In genomic region chr2:75276093-75277055, GRCh38 we compare ENCODE assay signal across 14 cellular contexts.
DNase-seq lines count a peak whose midpoint lies in the region; ATAC-seq, FAIRE-seq and TF ChIP-seq lines count a peak whose summit lies in the region.
"Had no signal": no experiment of that assay in that cellular context is flagged by ENCODE, and none has a peak within 500 bp of the region (broad histone marks: within the 10 kb centered on the region; RNA-seq: fewer than 3 reads in every experiment).

No MANE protein-coding gene starts in this region.

- intact Hi-C loops in pancreas (cut with DNase I): no loop called here
- intact Hi-C loops in activated CD4-positive, alpha-beta memory T cell treated with anti-CD3 and anti-CD28 coated beads for 36 hours (cut with micrococcal nuclease): no loop called here
- intact Hi-C loops in CD8-positive, alpha-beta T cell (cut with DNase I, micrococcal nuclease): no loop called here

- no peak overlapping the region for H3K27ac Mint-ChIP-seq in activated CD4-positive, alpha-beta memory T cell treated with anti-CD3 and anti-CD28 coated beads for 36 hours
- no peak overlapping the region for H3K27ac Mint-ChIP-seq in CD8-positive, alpha-beta T cell
- H3K27ac Mint-ChIP-seq: CD8-positive, alpha-beta memory T cell had no signal

- H3K4me1 Mint-ChIP-seq in activated CD4-positive, alpha-beta memory T cell treated with anti-CD3 and anti-CD28 coated beads for 36 hours (ENCODE audit: low read depth): no peaks in the 10 kb centered on the region
- H3K4me1 Mint-ChIP-seq in CD8-positive, alpha-beta T cell (ENCODE audit: low read depth): no peaks in the 10 kb centered on the region
- H3K4me1 Mint-ChIP-seq: CD8-positive, alpha-beta memory T cell had no signal

- POLR2A ChIA-PET in activated CD4-positive, alpha-beta memory T cell treated with anti-CD3 and anti-CD28 coated beads for 36 hours (lab: Charles Lee): no interaction called here
- POLR2A ChIA-PET in CD8-positive, alpha-beta T cell (lab: Charles Lee): no interaction called here

- 33 to 42% methylated on average over 8 of the region's 8 CpGs for WGBS in pancreas, 2 donors

- H3K4me3 ChIP-seq in cardiac fibroblast (replicated peaks in 1 of 2; ENCODE audit: low read depth in 2 of 2, low read length in 2 of 2) (no peak overlapping the region), pancreas (no peak overlapping the region)
- no peak overlapping the region for H3K4me3 ChIP-seq in CD8-positive, alpha-beta T cell (ENCODE audit: low read depth, low read length)

- no peaks in the 10 kb centered on the region for H3K36me3 ChIP-seq in pancreas
- H3K36me3 ChIP-seq in CD8-positive, alpha-beta T cell (ENCODE audit: insufficient read depth, low read length): no peaks in the 10 kb centered on the region

- H3K27ac ChIP-seq in pancreas: no peak overlapping the region
- H3K27ac ChIP-seq in CD8-positive, alpha-beta T cell (ENCODE audit: low read depth, low read length): no peak overlapping the region

- CTCF ChIA-PET in activated CD4-positive, alpha-beta memory T cell treated with anti-CD3 and anti-CD28 coated beads for 36 hours (lab: Charles Lee): no interaction called here
- CTCF ChIA-PET in CD8-positive, alpha-beta T cell (lab: Charles Lee): no interaction called here

- H3K9me3 ChIP-seq in pancreas: no peaks in the 10 kb centered on the region
- peaks cover 15% of the 10 kb centered on the region for H3K9me3 ChIP-seq in CD8-positive, alpha-beta T cell (ENCODE audit: low read length)

- H3K36me3 Mint-ChIP-seq in activated CD4-positive, alpha-beta memory T cell treated with anti-CD3 and anti-CD28 coated beads for 36 hours: peaks cover 3% of the 10 kb centered on the region
- peaks cover 70% of the 10 kb centered on the region for H3K36me3 Mint-ChIP-seq in CD8-positive, alpha-beta T cell
- H3K36me3 Mint-ChIP-seq: CD8-positive, alpha-beta memory T cell had no signal

- no peaks in the 10 kb centered on the region for H3K4me1 ChIP-seq in pancreas
- no peaks in the 10 kb centered on the region for H3K4me1 ChIP-seq in CD8-positive, alpha-beta T cell (ENCODE audit: insufficient read depth, low read length)

- peaks cover 18% of the 10 kb centered on the region for H3K27me3 Mint-ChIP-seq in activated CD4-positive, alpha-beta memory T cell treated with anti-CD3 and anti-CD28 coated beads for 36 hours
- H3K27me3 Mint-ChIP-seq in CD8-positive, alpha-beta T cell (ENCODE audit: low read depth): no peaks in the 10 kb centered on the region

- no peak for FAIRE-seq in pancreas (lab: Jason Lieb, UNC)

- no peak overlapping the region for H3K4me3 Mint-ChIP-seq in activated CD4-positive, alpha-beta memory T cell treated with anti-CD3 and anti-CD28 coated beads for 36 hours
- no peak overlapping the region for H3K4me3 Mint-ChIP-seq in CD8-positive, alpha-beta T cell
- H3K4me3 Mint-ChIP-seq: CD8-positive, alpha-beta memory T cell had no signal

- TF ChIP-seq CTCF in cardiac fibroblast (IDR thresholded peaks at IDR 0.05; ENCODE audit: low read depth, low read length): no peak
- TF ChIP-seq CTCF in pancreas (IDR thresholded peaks at IDR 0.05): no peak
- no peak for TF ChIP-seq CTCF in CD8-positive, alpha-beta T cell (IDR thresholded peaks at IDR 0.05)

- no peaks in the 10 kb centered on the region for H3K27me3 ChIP-seq in pancreas
- H3K27me3 ChIP-seq in CD8-positive, alpha-beta T cell (ENCODE audit: insufficient read depth, low read length): no peaks in the 10 kb centered on the region

- DNase-seq in EH (ENCODE audit: low read depth) (peak; percentile 69), NCI-H226 (peak; percentile 81), cardiac fibroblast (ENCODE audit: low read depth in 2 of 2) (peak; percentile 36 to 69), kidney glomerular epithelial cell (lab: John Stamatoyannopoulos, UW) (peak; percentile 22), pancreas (no peak), NCI-H2081 (lab: John Stamatoyannopoulos, UW) (no peak)
- no peak for DNase-seq in activated CD4-positive, alpha-beta memory T cell treated with anti-CD3 and anti-CD28 coated beads for 36 hours
- DNase-seq in CD8-positive, alpha-beta T cell: no peak
- DNase-seq: CD8-positive, alpha-beta memory T cell; glutamatergic neuron; midbrain; MV-4-11; NK-92 treated with Interleukin-12 subunit alpha and Interleukin-12 subunit beta, amount 100 ng/mL, for 24 hours; retina had no signal

- ATAC-seq in pancreas: no peak
- ATAC-seq in CD8-positive, alpha-beta T cell: no peak

- peaks cover 8% of the 10 kb centered on the region for H3K9me3 Mint-ChIP-seq in activated CD4-positive, alpha-beta memory T cell treated with anti-CD3 and anti-CD28 coated beads for 36 hours
- peaks cover 50% of the 10 kb centered on the region for H3K9me3 Mint-ChIP-seq in CD8-positive, alpha-beta T cell

Comparison
In these comparisons a context has a peak if more than half of its experiments do, and no peak if none do; other contexts are left out.
1. DNase-seq: peak in EH (single experiment), NCI-H226 (single experiment), cardiac fibroblast (2 of 2) and kidney glomerular epithelial cell (single experiment); none in pancreas (0 of 6), activated CD4-positive, alpha-beta memory T cell treated with anti-CD3 and anti-CD28 coated beads for 36 hours (single experiment), NCI-H2081 (0 of 2) and CD8-positive, alpha-beta T cell (0 of 7).